19 cellular contexts compared by ENCODE assay signal in the genomic region with DNA sequence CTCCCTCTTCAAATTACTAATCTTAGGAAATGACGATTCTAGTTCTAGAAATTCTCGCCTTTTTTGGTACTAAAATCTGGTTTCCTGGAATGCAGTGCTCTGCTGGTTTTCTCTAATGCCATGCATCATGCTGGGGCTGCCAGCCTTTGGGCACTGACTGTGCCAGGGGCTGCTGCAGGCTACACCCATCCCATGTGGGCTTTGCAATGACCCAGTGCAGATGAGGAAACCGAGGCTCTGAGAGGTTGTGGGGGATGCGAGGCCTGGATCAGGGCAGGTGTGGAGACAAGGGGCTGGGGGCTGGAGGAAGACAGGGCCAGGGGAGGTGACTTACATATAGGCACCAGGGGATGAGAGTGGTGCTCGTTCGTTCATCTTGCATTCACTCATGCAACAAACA.
DNase-seq lines count a peak whose midpoint lies in the region; ATAC-seq and TF ChIP-seq lines count a peak whose summit lies in the region.
"Had no signal": no experiment of that assay in that cellular context is flagged by ENCODE, and none has a peak within 500 bp of the region (broad histone marks: within the 10 kb centered on the region; RNA-seq: fewer than 3 reads in every experiment).

No MANE protein-coding gene starts in this region.

- H3K27me3 ChIP-seq in RWPE2 (ENCODE audit: insufficient read depth, poor library complexity, severe bottlenecking) = no peaks in the 10 kb centered on the region
- H3K27me3 ChIP-seq in lower lobe of right lung (ENCODE audit: low read depth) = peaks cover 7% of the 10 kb centered on the region
- no peaks in the 10 kb centered on the region for H3K27me3 ChIP-seq in upper lobe of right lung
- no peaks in the 10 kb centered on the region for H3K27me3 ChIP-seq in Peyer's patch
- H3K27me3 ChIP-seq: BLaER1 treated with 17β-estradiol and CSF1 and Interleukin-3, amounts not matched to agents 10 nM and 100 nM had no signal

- no peak for TF ChIP-seq CTCF in RWPE2 (IDR thresholded peaks at IDR 0.05; ENCODE audit: poor library complexity, severe bottlenecking)
- no peak for TF ChIP-seq CTCF in lower lobe of right lung (IDR thresholded peaks at IDR 0.05)
- TF ChIP-seq CTCF in upper lobe of right lung (IDR thresholded peaks at IDR 0.05) = no peak
- no peak for TF ChIP-seq CTCF in Peyer's patch (IDR thresholded peaks at IDR 0.05)

- no peak overlapping the region for H3K27ac ChIP-seq in RWPE2 (ENCODE audit: poor library complexity, severe bottlenecking)
- no peak overlapping the region for H3K27ac ChIP-seq in lower lobe of right lung
- H3K27ac ChIP-seq in upper lobe of right lung = no peak overlapping the region
- no peak overlapping the region for H3K27ac ChIP-seq in Peyer's patch
- H3K27ac ChIP-seq: BLaER1 treated with 17β-estradiol and CSF1 and Interleukin-3, amounts not matched to agents 10 nM and 100 nM; HL-60 had no signal

- no peak for ATAC-seq in left cardiac atrium
- no peak for ATAC-seq in RWPE2 (ENCODE audit: low read depth)
- ATAC-seq in lower lobe of right lung = no peak
- ATAC-seq in upper lobe of right lung = no peak
- ATAC-seq: GM12878, HCT116 had no signal

- H3K9me3 ChIP-seq in RWPE2 (ENCODE audit: severe bottlenecking) (no peaks in the 10 kb centered on the region), lower lobe of right lung (no peaks in the 10 kb centered on the region), upper lobe of right lung (no peaks in the 10 kb centered on the region), Peyer's patch (no peaks in the 10 kb centered on the region)
- H3K9me3 ChIP-seq: BLaER1 treated with 17β-estradiol and CSF1 and Interleukin-3, amounts not matched to agents 10 nM and 100 nM had no signal

- H3K4me1 ChIP-seq in RWPE2 (ENCODE audit: insufficient read depth, poor library complexity, severe bottlenecking) (no peaks in the 10 kb centered on the region), lower lobe of right lung (no peaks in the 10 kb centered on the region), upper lobe of right lung (no peaks in the 10 kb centered on the region), Peyer's patch (no peaks in the 10 kb centered on the region)

- DNase-seq in left cardiac atrium (peak; percentile 5), cardiac septum (ENCODE audit: low spot score) (no peak), RWPE2 (ENCODE audit: low spot score) (peak; percentile 29), lower lobe of right lung (peak; percentile 15), upper lobe of right lung (peak; percentile 36), Peyer's patch (no peak)
- DNase-seq in effector CD8-positive, alpha-beta T cell (lab: John Stamatoyannopoulos, UW) = no peak
- DNase-seq: CD4-positive, CD25-positive, alpha-beta regulatory T cell; COR-L47; DMS 273 treated with DMSO at 0.1 percent for 48 hours; DMS53; DND-41; EL; GOT3; HFFc6 had no signal

- TF ChIP-seq POLR2A in Peyer's patch (IDR thresholded peaks at IDR 0.05) = no peak

- H3K4me3 ChIP-seq in RWPE2 (ENCODE audit: severe bottlenecking) = no peak overlapping the region
- no peak overlapping the region for H3K4me3 ChIP-seq in lower lobe of right lung
- H3K4me3 ChIP-seq in upper lobe of right lung = no peak overlapping the region
- H3K4me3 ChIP-seq in Peyer's patch = no peak overlapping the region
- H3K4me3 ChIP-seq: BLaER1 treated with 17β-estradiol and CSF1 and Interleukin-3, amounts not matched to agents 10 nM and 100 nM; GM12878 had no signal

- intact Hi-C loops in left cardiac atrium (cut with DNase I) = no loop called here
- intact Hi-C loops in cardiac septum (cut with DNase I) = no loop called here
- intact Hi-C loops in lower lobe of right lung (cut with DNase I) = no loop called here
- intact Hi-C loops in upper lobe of right lung (cut with DNase I) = no loop called here

- H3K36me3 ChIP-seq in RWPE2 (ENCODE audit: low read depth) = no peaks in the 10 kb centered on the region
- H3K36me3 ChIP-seq in lower lobe of right lung = no peaks in the 10 kb centered on the region
- H3K36me3 ChIP-seq in upper lobe of right lung = no peaks in the 10 kb centered on the region
- H3K36me3 ChIP-seq in Peyer's patch = no peaks in the 10 kb centered on the region
- H3K36me3 ChIP-seq: BLaER1 treated with 17β-estradiol and CSF1 and Interleukin-3, amounts not matched to agents 10 nM and 100 nM had no signal

Comparison
In these comparisons a context has a peak if more than half of its experiments do, and no peak if none do; other contexts are left out.
1. DNase-seq: peak in left cardiac atrium (single experiment), RWPE2 (single experiment), lower lobe of right lung (single experiment) and upper lobe of right lung (single experiment); none in cardiac septum (single experiment), Peyer's patch (0 of 3) and effector CD8-positive, alpha-beta T cell (single experiment).